In genomic region chr12:27896419-27896990, GRCh38 we compare ENCODE assay signal across 1 cellular context.
TF ChIP-seq lines count a peak whose summit lies in the region.

No MANE protein-coding gene starts in this region.

TF ChIP-seq in GM12878, 131 proteins besides CTCF, POLR2A, EP300 and RAD21 (continued from another document):
- TF ChIP-seq CREM (IDR thresholded peaks at IDR 0.05; ENCODE audit: low read depth): 0 out of 2 replicates have a peak, but pooled peaks have one; percentile 18
- no peak for TF ChIP-seq SMARCA5 (IDR thresholded peaks at IDR 0.05)
- no peak for TF ChIP-seq HDAC6 (IDR thresholded peaks at IDR 0.05; ENCODE audit: unreplicated experiment)
- TF ChIP-seq NKRF (conservative IDR thresholded peaks at IDR 0.05): no peak
- no peak for TF ChIP-seq BACH1 (IDR thresholded peaks at IDR 0.05; ENCODE audit: borderline replicate concordance)
- no peak for TF ChIP-seq ZZZ3 (IDR thresholded peaks at IDR 0.05; ENCODE audit: control insufficient read depth, insufficient read length, low read depth)
- no peak for TF ChIP-seq RFX5 (IDR thresholded peaks at IDR 0.05; ENCODE audit: low read depth, low read length)
- TF ChIP-seq ZNF24 (IDR thresholded peaks at IDR 0.05): no peak
- no peak for TF ChIP-seq MXI1 (IDR thresholded peaks at IDR 0.05; ENCODE audit: low read depth, low read length)
- TF ChIP-seq TBL1XR1 (IDR thresholded peaks at IDR 0.05; ENCODE audit: low read depth, low read length): no peak
- TF ChIP-seq SMAD1 (IDR thresholded peaks at IDR 0.05; ENCODE audit: low read depth, partially characterized antibody): no peak
- TF ChIP-seq ZNF384 (IDR thresholded peaks at IDR 0.05; ENCODE audit: borderline replicate concordance, low read depth, low read length): peak; percentile 57; the same call in 1 of the 2 replicates
- no peak for TF ChIP-seq CEBPZ (IDR thresholded peaks at IDR 0.05; ENCODE audit: low read depth, low read length)
- TF ChIP-seq ZBTB33 (IDR thresholded peaks at IDR 0.05): no peak
- no peak for TF ChIP-seq SREBF2 (IDR thresholded peaks at IDR 0.05; ENCODE audit: low read length)
- no peak for TF ChIP-seq IRF5 (IDR thresholded peaks at IDR 0.05; ENCODE audit: borderline replicate concordance)
- TF ChIP-seq STAT3 (IDR thresholded peaks at IDR 0.05; ENCODE audit: low read depth, low read length): no peak
- no peak for TF ChIP-seq SUPT20H (IDR thresholded peaks at IDR 0.05; ENCODE audit: borderline replicate concordance, control insufficient read depth, low read depth, low read length)
- TF ChIP-seq TCF3 (IDR thresholded peaks at IDR 0.05; ENCODE audit: borderline replicate concordance, insufficient read depth, low read depth, low read length): no peak
- TF ChIP-seq MYC (IDR thresholded peaks at IDR 0.05; ENCODE audit: insufficient read depth, insufficient read length, insufficient replicate concordance, low read length, severe bottlenecking): no peak
- no peak for TF ChIP-seq SRF (IDR thresholded peaks at IDR 0.05; ENCODE audit: low read depth in 2 of 2, low read length in 2 of 2)
- TF ChIP-seq E2F8 (IDR thresholded peaks at IDR 0.05; ENCODE audit: low read depth, partially characterized antibody): no peak
